ENCODE assay signal across 1 cellular context in genomic region chr2:179455824-179456223, GRCh38.
TF ChIP-seq lines count a peak whose summit lies in the region.

No MANE protein-coding gene starts in this region.

TF ChIP-seq in SK-N-SH treated with all-trans-retinoic acid at 6 μM for 48 hours, 23 proteins besides CTCF, POLR2A, EP300 and RAD21 (continued from another document):
- TF ChIP-seq, protein P1, sequence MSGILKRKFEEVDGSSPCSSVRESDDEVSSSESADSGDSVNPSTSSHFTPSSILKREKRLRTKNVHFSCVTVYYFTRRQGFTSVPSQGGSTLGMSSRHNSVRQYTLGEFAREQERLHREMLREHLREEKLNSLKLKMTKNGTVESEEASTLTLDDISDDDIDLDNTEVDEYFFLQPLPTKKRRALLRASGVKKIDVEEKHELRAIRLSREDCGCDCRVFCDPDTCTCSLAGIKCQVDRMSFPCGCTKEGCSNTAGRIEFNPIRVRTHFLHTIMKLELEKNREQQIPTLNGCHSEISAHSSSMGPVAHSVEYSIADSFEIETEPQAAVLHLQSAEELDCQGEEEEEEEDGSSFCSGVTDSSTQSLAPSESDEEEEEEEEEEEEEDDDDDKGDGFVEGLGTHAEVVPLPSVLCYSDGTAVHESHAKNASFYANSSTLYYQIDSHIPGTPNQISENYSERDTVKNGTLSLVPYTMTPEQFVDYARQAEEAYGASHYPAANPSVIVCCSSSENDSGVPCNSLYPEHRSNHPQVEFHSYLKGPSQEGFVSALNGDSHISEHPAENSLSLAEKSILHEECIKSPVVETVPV (CRISPR knock-in tag; IDR thresholded peaks at IDR 0.05): no peak
- no peak for TF ChIP-seq ZFP30 (CRISPR knock-in tag; IDR thresholded peaks at IDR 0.05)
- no peak for TF ChIP-seq ZNF8 (CRISPR knock-in tag; IDR thresholded peaks at IDR 0.05)
- TF ChIP-seq ARNTL (CRISPR knock-in tag; IDR thresholded peaks at IDR 0.05; ENCODE audit: borderline replicate concordance, low read depth): no peak
- no peak for TF ChIP-seq OSR1 (CRISPR knock-in tag; IDR thresholded peaks at IDR 0.05)
TF ChIP-seq in SK-N-SH treated with all-trans-retinoic acid at 6 μM for 48 hours: peak in this region for 0.
